ENCODE assay signal across 12 cellular contexts in genomic region chr17:29151567-29151966, GRCh38. TPM values are rescaled to one million over a fixed set of nuclear protein-coding genes. Genes with fewer than 3 reads are reported as not detected.
DNase-seq lines count a peak whose midpoint lies in the region; ATAC-seq and TF ChIP-seq lines count a peak whose summit lies in the region.
"Had no signal": no experiment of that assay in that cellular context is flagged by ENCODE, and none has a peak within 500 bp of the region (broad histone marks: within the 10 kb centered on the region; RNA-seq: fewer than 3 reads in every experiment).

No MANE protein-coding gene starts in this region.

- no peak overlapping the region for H2BK120ac ChIP-seq in mesendoderm (ENCODE audit: low read depth, low read length)

- no peaks in the 10 kb centered on the region for H3K79me2 ChIP-seq in mesendoderm (ENCODE audit: control insufficient read depth, insufficient read depth, low read length)

- intact Hi-C loops in uterus (cut with DNase I; ENCODE audit: low total_unique reads) = no loop called here
- intact Hi-C loops in ovary (cut with DNase I) = loop anchor here in 2 of 4 donors (2.0 to 10.0 kb wide), 2 partner anchors 29 to 63 kb away; partner anchors contain the start of gene MYO18A (in 1 of the 2)

- no peak overlapping the region for H4K5ac ChIP-seq in mesendoderm (ENCODE audit: low read length)

- H3K36me3 Mint-ChIP-seq in activated CD8-positive, alpha-beta T cell treated with anti-CD3 and anti-CD28 coated beads, Interleukin-2, amount 10 ng/mL, durations not matched to agents 7 days and 5 days (ENCODE audit: low read depth) = no peaks in the 10 kb centered on the region

- no peak overlapping the region for H2BK15ac ChIP-seq in mesendoderm (replicated peaks; ENCODE audit: low read depth)

- TF ChIP-seq EP300 in ovary (IDR thresholded peaks at IDR 0.05) = no peak

- H3K27me3 Mint-ChIP-seq in activated CD8-positive, alpha-beta T cell treated with anti-CD3 and anti-CD28 coated beads, Interleukin-2, amount 10 ng/mL, durations not matched to agents 7 days and 5 days (ENCODE audit: low read depth) = no peaks in the 10 kb centered on the region
- H3K27me3 Mint-ChIP-seq: CD4-positive, alpha-beta T cell had no signal

- no peak overlapping the region for H4K8ac ChIP-seq in mesendoderm (ENCODE audit: low read depth, low read length)

- H3K4me3 ChIP-seq in cardiac fibroblast (replicated peaks in 1 of 2; ENCODE audit: low read depth in 2 of 2, low read length in 2 of 2) = no peak overlapping the region
- no peak overlapping the region for H3K4me3 ChIP-seq in mesendoderm (ENCODE audit: low read length)
- H3K4me3 ChIP-seq in uterus = no peak overlapping the region
- H3K4me3 ChIP-seq in ovary = no peak overlapping the region
- H3K4me3 ChIP-seq: coronary artery had no signal

- TF ChIP-seq POLR2A in uterus (IDR thresholded peaks at IDR 0.05) (no peak), ovary (IDR thresholded peaks at IDR 0.05) (no peak)

- CTCF ChIA-PET in activated CD8-positive, alpha-beta T cell treated with anti-CD3 and anti-CD28 coated beads, Interleukin-2, amount 10 ng/mL, durations not matched to agents 7 days and 5 days (lab: Charles Lee) = interaction anchor here (1.3 to 5.8 kb wide), 2 partner anchors 28 to 139 kb away, joined by 3 to 35 read pairs; partner anchors contain the start of gene MYO18A

- H3K4me3 Mint-ChIP-seq in activated CD8-positive, alpha-beta T cell treated with anti-CD3 and anti-CD28 coated beads, Interleukin-2, amount 10 ng/mL, durations not matched to agents 7 days and 5 days = no peak overlapping the region
- H3K4me3 Mint-ChIP-seq: CD4-positive, alpha-beta T cell had no signal

- ATAC-seq in activated CD8-positive, alpha-beta T cell treated with anti-CD3 and anti-CD28 coated beads, Interleukin-2, amount 10 ng/mL, durations not matched to agents 7 days and 5 days = no peak

- H3K79me1 ChIP-seq in mesendoderm (ENCODE audit: low read length) = no peaks in the 10 kb centered on the region

- H2BK5ac ChIP-seq in mesendoderm (ENCODE audit: low read length) = peak overlapping the region; percentile 24

- H3K27me3 ChIP-seq in mesendoderm (ENCODE audit: insufficient read depth, low read length, poor library complexity) (no peaks in the 10 kb centered on the region), uterus (no peaks in the 10 kb centered on the region), ovary (no peaks in the 10 kb centered on the region)

- H3K4me1 ChIP-seq in mesendoderm (ENCODE audit: control insufficient read depth, low read depth, low read length) = peaks cover 27% of the 10 kb centered on the region
- H3K4me1 ChIP-seq in uterus = peaks cover 0 to 23% of the 10 kb centered on the region in 2 donors
- peaks cover 24% of the 10 kb centered on the region for H3K4me1 ChIP-seq in ovary (ENCODE audit: insufficient read depth)

- H3K4ac ChIP-seq in mesendoderm (ENCODE audit: low read depth, low read length) = no peak overlapping the region

- H3K36me3 ChIP-seq in mesendoderm (ENCODE audit: control insufficient read depth, insufficient read depth, low read length) (no peaks in the 10 kb centered on the region), uterus (no peaks in the 10 kb centered on the region), ovary (no peaks in the 10 kb centered on the region)

- no peak overlapping the region for H3K4me2 ChIP-seq in mesendoderm (ENCODE audit: low read length)

- H3K27ac ChIP-seq in mesendoderm (ENCODE audit: low read depth, low read length) (peak overlapping the region; percentile 26), uterus (no peak overlapping the region), ovary (no peak overlapping the region)
- H3K27ac ChIP-seq: coronary artery had no signal

- no peak overlapping the region for H3K18ac ChIP-seq in mesendoderm (ENCODE audit: low read length)

- H3K23ac ChIP-seq in mesendoderm (ENCODE audit: low read length) = no peak overlapping the region

- no peaks in the 10 kb centered on the region for H3K9me3 Mint-ChIP-seq in activated CD8-positive, alpha-beta T cell treated with anti-CD3 and anti-CD28 coated beads, Interleukin-2, amount 10 ng/mL, durations not matched to agents 7 days and 5 days (ENCODE audit: insufficient read depth)
- H3K9me3 Mint-ChIP-seq: CD4-positive, alpha-beta T cell had no signal

- H3K27ac Mint-ChIP-seq in activated CD8-positive, alpha-beta T cell treated with anti-CD3 and anti-CD28 coated beads, Interleukin-2, amount 10 ng/mL, durations not matched to agents 7 days and 5 days = no peak overlapping the region
- H3K27ac Mint-ChIP-seq: CD4-positive, alpha-beta T cell had no signal

- POLR2A ChIA-PET in activated CD8-positive, alpha-beta T cell treated with anti-CD3 and anti-CD28 coated beads, Interleukin-2, amount 10 ng/mL, durations not matched to agents 7 days and 5 days (lab: Charles Lee) = no interaction called here

- peak overlapping the region; percentile 61 for H3K56ac ChIP-seq in mesendoderm (ENCODE audit: low read length)

- peak overlapping the region; percentile 40 for H2AK5ac ChIP-seq in mesendoderm (ENCODE audit: low read length)

- H3K4me1 Mint-ChIP-seq in activated CD8-positive, alpha-beta T cell treated with anti-CD3 and anti-CD28 coated beads, Interleukin-2, amount 10 ng/mL, durations not matched to agents 7 days and 5 days (ENCODE audit: low read depth) = peaks cover 67% of the 10 kb centered on the region

- no peak overlapping the region for H3K9ac ChIP-seq in mesendoderm (ENCODE audit: low read length)

- peak; percentile 73 for DNase-seq in Ammon's horn (ENCODE audit: low spot score)
- DNase-seq in NCI-H226 = peak; percentile 67
- peak; percentile 51 to 70 for DNase-seq in cardiac fibroblast (ENCODE audit: low read depth in 2 of 2)
- DNase-seq in mesendoderm = peak; percentile 94
- no peak for DNase-seq in uterus
- DNase-seq in activated CD8-positive, alpha-beta T cell treated with anti-CD3 and anti-CD28 coated beads, Interleukin-2, amount 10 ng/mL, durations not matched to agents 7 days and 5 days = no peak
- DNase-seq in ovary = no peak
- DNase-seq in DMS79 (lab: John Stamatoyannopoulos, UW) = no peak
- DNase-seq: CD4-positive, alpha-beta T cell; NCI-H2029 treated with DMSO at 0.1 percent for 48 hours; SHP77 had no signal

- TF ChIP-seq CTCF in cardiac fibroblast (IDR thresholded peaks at IDR 0.05; ENCODE audit: low read depth, low read length) = no peak
- no peak for TF ChIP-seq CTCF in uterus (IDR thresholded peaks at IDR 0.05)
- TF ChIP-seq CTCF in ovary (IDR thresholded peaks at IDR 0.05) = no peak

- H3K9me3 ChIP-seq in uterus = no peaks in the 10 kb centered on the region
- H3K9me3 ChIP-seq in ovary = no peaks in the 10 kb centered on the region

- WGBS in mesendoderm (ENCODE audit: extremely low coverage, insufficient coverage, low lambda C conversion rate) = no CpG with 5 or more reads among the region's 4 CpGs
- 69 to 80% (median 77%) methylated on average over 4 of the region's 4 CpGs for WGBS in ovary, 3 donors

RNA-seq across cellular contexts. Expression of gene MYO18A, which starts 28.6 kb away (rescaled TPM):
- polyA plus RNA-seq in mesendoderm (2013, experiment 1 of 2) = 12.7 TPM
- 11.4 TPM for polyA plus RNA-seq in mesendoderm (2013, experiment 2 of 2)
- 100 to 1,000 TPM in 1 of 4 donors, 10 to 100 TPM in 3; 33.2 to 104 (median 59.3) TPM for total RNA-seq in uterus
- 10 to 100 TPM; 53.4 to 53.8 TPM for total RNA-seq in activated CD8-positive, alpha-beta T cell treated with anti-CD3 and anti-CD28 coated beads, Interleukin-2, amount 10 ng/mL, durations not matched to agents 7 days and 5 days
- total RNA-seq in ovary = 10 to 100 TPM; 23.0 to 53.9 (median 35.3) TPM
- polyA plus RNA-seq in ovary = 10 to 100 TPM; 24.2 to 30.9 TPM

Comparison
In these comparisons a context has a peak if more than half of its experiments do, and no peak if none do; other contexts are left out.
1. DNase-seq: peak in Ammon's horn (single experiment), NCI-H226 (single experiment), cardiac fibroblast (2 of 2) and mesendoderm (single experiment); none in uterus (0 of 2), activated CD8-positive, alpha-beta T cell treated with anti-CD3 and anti-CD28 coated beads, Interleukin-2, amount 10 ng/mL, durations not matched to agents 7 days and 5 days (single experiment), ovary (0 of 5) and DMS79 (single experiment).